In genomic region chr12:2147335-2147734, GRCh38 we compare ENCODE assay signal across 17 cellular contexts.
DNase-seq lines count a peak whose midpoint lies in the region; TF ChIP-seq lines count a peak whose summit lies in the region.
"Had no signal": no experiment of that assay in that cellular context is flagged by ENCODE, and none has a peak within 500 bp of the region (broad histone marks: within the 10 kb centered on the region; RNA-seq: fewer than 3 reads in every experiment).

No MANE protein-coding gene starts in this region.

- DNase-seq in NCI-H446 treated with DMSO at 0.1 percent for 48 hours (lab: John Stamatoyannopoulos, UW): peak; percentile 27
- no peak for DNase-seq in ecto neural progenitor cell (ENCODE audit: low spot score)
- no peak for DNase-seq in EL
- no peak for DNase-seq in C1 segment of cervical spinal cord (lab: John Stamatoyannopoulos, UW)
- DNase-seq: Caco-2; CD4-positive, CD25-positive, alpha-beta regulatory T cell; CD8-positive, alpha-beta T cell; DMS153; DND-41; GDM1; GM23248; H7; HCEC 1CT had no signal

- H3K27me3 ChIP-seq in muscle layer of colon (ENCODE audit: control insufficient read depth in 1 of 2, insufficient read depth in 2 of 2, low read length in 2 of 2): no peaks in the 10 kb centered on the region

- POLR2A ChIA-PET in HEK293 (lab: Yijun Ruan, JAX): no interaction called here

- CTCF ChIA-PET in HEK293 (lab: Yijun Ruan, JAX): interaction anchor here (0.6 kb wide), 1 partner anchor 1849 kb away, joined by 3 read pairs; no protein-coding TSS in a partner anchor

- H3K9ac ChIP-seq in muscle layer of colon (ENCODE audit: low read length): no peak overlapping the region
- H3K9ac ChIP-seq: GM23248 had no signal

- H3K36me3 ChIP-seq in HEK293 (ENCODE audit: control insufficient read depth in 2 of 2, insufficient read depth in 1 of 2, low read length in 2 of 2) (no peaks in the 10 kb centered on the region), muscle layer of colon (ENCODE audit: insufficient read depth, low read length) (peaks cover 2% of the 10 kb centered on the region)

- H3K4me3 ChIP-seq in HEK293 (ENCODE audit: low read depth, low read length) (no peak overlapping the region), muscle layer of colon (ENCODE audit: low read depth in 1 of 2, low read length in 2 of 2) (no peak overlapping the region)
- H3K4me3 ChIP-seq: GM12878, GM23248 had no signal

- H3K27ac ChIP-seq in HEK293 (ENCODE audit: extremely low read depth, low read depth, low read length) (no peak overlapping the region), muscle layer of colon (ENCODE audit: low read depth, low read length) (peak overlapping the region; percentile 19)
- H3K27ac ChIP-seq: C4-2B, GM23248 had no signal

- H3K9me3 ChIP-seq in HEK293 (ENCODE audit: control insufficient read depth, insufficient read depth, low read depth, low read length): no peaks in the 10 kb centered on the region
- H3K9me3 ChIP-seq in muscle layer of colon (ENCODE audit: low read length): no peaks in the 10 kb centered on the region
- H3K9me3 ChIP-seq: Caco-2 had no signal

- no peak for TF ChIP-seq CTCF in HEK293 (tag by site-specific recombination; IDR thresholded peaks at IDR 0.05)

- H3K4me1 ChIP-seq in HEK293 (ENCODE audit: control insufficient read depth, insufficient read depth, low read length) (peaks cover 9% of the 10 kb centered on the region; the same call in 1 of the 2 replicates), muscle layer of colon (ENCODE audit: insufficient read depth, low read length) (peaks cover 49% of the 10 kb centered on the region)

TF ChIP-seq in HEK293, 187 proteins besides CTCF, POLR2A, EP300 and RAD21:
- TF ChIP-seq PRDM1 (tag by site-specific recombination; IDR thresholded peaks at IDR 0.05) (peak; percentile 70), SCRT1 (tag by site-specific recombination; IDR thresholded peaks at IDR 0.05; ENCODE audit: borderline replicate concordance) (peak; percentile 36; the same call in 1 of the 2 replicates), SCRT2 (tag by site-specific recombination; IDR thresholded peaks at IDR 0.05) (peak; percentile 64)
- TF ChIP-seq, protein P1, sequence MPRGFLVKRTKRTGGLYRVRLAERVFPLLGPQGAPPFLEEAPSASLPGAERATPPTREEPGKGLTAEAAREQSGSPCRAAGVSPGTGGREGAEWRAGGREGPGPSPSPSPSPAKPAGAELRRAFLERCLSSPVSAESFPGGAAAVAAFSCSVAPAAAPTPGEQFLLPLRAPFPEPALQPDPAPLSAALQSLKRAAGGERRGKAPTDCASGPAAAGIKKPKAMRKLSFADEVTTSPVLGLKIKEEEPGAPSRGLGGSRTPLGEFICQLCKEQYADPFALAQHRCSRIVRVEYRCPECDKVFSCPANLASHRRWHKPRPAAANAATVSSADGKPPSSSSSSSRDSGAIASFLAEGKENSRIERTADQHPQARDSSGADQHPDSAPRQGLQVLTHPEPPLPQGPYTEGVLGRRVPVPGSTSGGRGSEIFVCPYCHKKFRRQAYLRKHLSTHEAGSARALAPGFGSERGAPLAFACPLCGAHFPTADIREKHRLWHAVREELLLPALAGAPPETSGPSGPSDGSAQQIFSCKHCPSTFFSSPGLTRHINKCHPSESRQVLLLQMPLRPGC (tag by site-specific recombination; IDR thresholded peaks at IDR 0.05): no peak
